In the genomic region with DNA sequence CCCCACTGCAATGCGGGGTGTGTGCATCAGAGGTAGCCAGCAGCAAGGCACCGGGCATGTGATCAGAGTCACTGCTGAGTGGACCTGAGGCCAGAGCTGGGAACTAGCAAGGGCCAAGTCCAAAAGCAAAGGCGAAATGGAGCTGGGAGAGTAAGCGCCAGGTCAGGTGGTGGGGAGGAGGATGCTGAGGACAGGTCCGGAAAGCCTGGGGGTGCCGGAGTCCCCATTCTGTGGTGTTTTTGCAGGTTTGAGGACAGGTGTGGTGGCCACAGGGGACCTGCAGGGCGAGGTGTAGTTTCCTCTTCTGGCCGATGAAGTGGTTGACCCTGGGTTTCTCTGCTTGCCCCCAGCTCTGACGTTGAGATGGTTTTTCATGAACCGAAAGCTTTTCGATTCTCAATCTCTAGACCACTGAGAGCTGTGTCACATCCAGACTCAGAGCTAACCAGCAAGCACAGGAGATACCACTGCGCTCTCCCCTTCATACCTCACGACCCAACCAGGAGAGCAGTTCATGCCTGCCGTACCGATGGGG, we compare ENCODE assay signal across 12 cellular contexts. TPM values are rescaled to one million over a fixed set of nuclear protein-coding genes. Genes with fewer than 3 reads are reported as not detected.
DNase-seq lines count a peak whose midpoint lies in the region; ATAC-seq and TF ChIP-seq lines count a peak whose summit lies in the region.
"Had no signal": no experiment of that assay in that cellular context is flagged by ENCODE, and none has a peak within 500 bp of the region (broad histone marks: within the 10 kb centered on the region; RNA-seq: fewer than 3 reads in every experiment).

No MANE protein-coding gene starts in this region.

- H3K27ac ChIP-seq in OCI-LY3 (ENCODE audit: low read length): peak overlapping the region; percentile 56
- H3K27ac ChIP-seq in esophagus squamous epithelium: no peak overlapping the region
- no peak overlapping the region for H3K27ac ChIP-seq in effector memory CD4-positive, alpha-beta T cell (ENCODE audit: insufficient read depth, low read length, poor library complexity, severe bottlenecking)
- H3K27ac ChIP-seq: gastrocnemius medialis, GM23248 had no signal

- intact Hi-C loops in esophagus squamous epithelium (cut with DNase I): no loop called here
- intact Hi-C loops in left ventricle myocardium superior (cut with micrococcal nuclease): no loop called here

- no peaks in the 10 kb centered on the region for H3K79me2 ChIP-seq in OCI-LY3 (ENCODE audit: low read length)

- H3K36me3 ChIP-seq in OCI-LY3 (replicated peaks; ENCODE audit: low read depth, low read length): no peaks in the 10 kb centered on the region
- no peaks in the 10 kb centered on the region for H3K36me3 ChIP-seq in esophagus squamous epithelium
- no peaks in the 10 kb centered on the region for H3K36me3 ChIP-seq in effector memory CD4-positive, alpha-beta T cell (ENCODE audit: control insufficient read depth, insufficient read depth, low read length)
- H3K36me3 ChIP-seq: gastrocnemius medialis had no signal

- WGBS in esophagus squamous epithelium, 2 donors: 77 to 91% methylated on average over 10 to 14 of the region's 15 CpGs

- H3K27me3 ChIP-seq in OCI-LY3 (ENCODE audit: low read depth, low read length) (peaks cover 61% of the 10 kb centered on the region), esophagus squamous epithelium (peaks cover 0 to 33% (median 0%) of the 10 kb centered on the region in 4 donors)
- H3K27me3 ChIP-seq in effector memory CD4-positive, alpha-beta T cell (replicated peaks; ENCODE audit: control insufficient read depth, insufficient read depth, low read length, poor library complexity, severe bottlenecking): no peaks in the 10 kb centered on the region

- DNase-seq in GM12865 (ENCODE audit: low read depth) (peak; percentile 91), RKO (ENCODE audit: low spot score) (no peak), esophagus squamous epithelium (lab: John Stamatoyannopoulos, UW) (no peak), left ventricle myocardium superior (no peak)
- DNase-seq in effector memory CD4-positive, alpha-beta T cell: no peak
- DNase-seq: CD4-positive, alpha-beta T cell; gastrocnemius medialis; GM23248; substantia nigra had no signal

- ATAC-seq in GM19452 (IDR thresholded peaks at IDR 0.05; ENCODE audit: unreplicated experiment) (peak; percentile 88), HG02973 (IDR thresholded peaks at IDR 0.05; ENCODE audit: unreplicated experiment) (peak; percentile 89), left ventricle myocardium superior (no peak)
- ATAC-seq: gastrocnemius medialis had no signal

- no peaks in the 10 kb centered on the region for H4K20me1 ChIP-seq in OCI-LY3 (ENCODE audit: insufficient read depth, low read length)

- TF ChIP-seq CTCF in GM12865 (IDR thresholded peaks at IDR 0.05; ENCODE audit: insufficient read depth, low read depth, low read length, missing control alignments): no peak
- TF ChIP-seq CTCF in OCI-LY3 (IDR thresholded peaks at IDR 0.05; ENCODE audit: low read depth, low read length): no peak
- no peak for TF ChIP-seq CTCF in esophagus squamous epithelium (IDR thresholded peaks at IDR 0.05)

- TF ChIP-seq POLR2A in esophagus squamous epithelium (IDR thresholded peaks at IDR 0.05): no peak

- peak overlapping the region; percentile 19; the same call in 1 of the 2 replicates for H3K9ac ChIP-seq in OCI-LY3 (ENCODE audit: low read length)
- H3K9ac ChIP-seq: GM23248 had no signal

- peak overlapping the region; percentile 85 for H3K4me2 ChIP-seq in OCI-LY3 (ENCODE audit: low read length)

- H3K4me1 ChIP-seq in OCI-LY3 (ENCODE audit: low read length) (peaks cover 80% of the 10 kb centered on the region), esophagus squamous epithelium (peaks cover 0 to 15% (median 6%) of the 10 kb centered on the region in 3 donors)
- H3K4me1 ChIP-seq in effector memory CD4-positive, alpha-beta T cell (ENCODE audit: control insufficient read depth, insufficient read depth, low read length, poor library complexity, severe bottlenecking): no peaks in the 10 kb centered on the region

- H2AFZ ChIP-seq in OCI-LY3 (ENCODE audit: low read depth, low read length): no peak overlapping the region
- H2AFZ ChIP-seq: GM23248 had no signal

- no peaks in the 10 kb centered on the region for H3K9me3 ChIP-seq in OCI-LY3 (ENCODE audit: insufficient read depth, low read length)
- H3K9me3 ChIP-seq in esophagus squamous epithelium: no peaks in the 10 kb centered on the region
- H3K9me3 ChIP-seq in effector memory CD4-positive, alpha-beta T cell (ENCODE audit: control insufficient read depth, low read length): no peaks in the 10 kb centered on the region
- H3K9me3 ChIP-seq: gastrocnemius medialis had no signal

- H3K4me3 ChIP-seq in GM12865 (ENCODE audit: low read depth, low read length) (no peak overlapping the region), OCI-LY3 (ENCODE audit: low read length) (peak overlapping the region; percentile 62), esophagus squamous epithelium (no peak overlapping the region)
- no peak overlapping the region for H3K4me3 ChIP-seq in effector memory CD4-positive, alpha-beta T cell (ENCODE audit: insufficient read depth, low read depth, low read length, poor library complexity, severe bottlenecking)
- H3K4me3 ChIP-seq: gastrocnemius medialis, GM23248 had no signal

RNA-seq across cellular contexts. Expression of gene HES1, which starts 35.0 kb away (rescaled TPM):
- total RNA-seq in esophagus squamous epithelium (10 to 100 TPM; 38.6 to 92.1 (median 75.4) TPM), left ventricle myocardium superior (13.4 TPM)
